1 cellular context compared by ENCODE assay signal in genomic region chr3:65559643-65560042, GRCh38.
TF ChIP-seq lines count a peak whose summit lies in the region.

No MANE protein-coding gene starts in this region.

TF ChIP-seq in GM23338, 12 proteins besides CTCF, POLR2A, EP300 and RAD21:
- TF ChIP-seq ZNF462 (CRISPR knock-in tag; IDR thresholded peaks at IDR 0.05): no peak
- no peak for TF ChIP-seq REST (IDR thresholded peaks at IDR 0.05; ENCODE audit: unreplicated experiment)
- no peak for TF ChIP-seq ETS1 (IDR thresholded peaks at IDR 0.05)
- TF ChIP-seq ZNF331 (CRISPR knock-in tag; IDR thresholded peaks at IDR 0.05; ENCODE audit: low read depth): no peak
- TF ChIP-seq ZNF114 (CRISPR knock-in tag; IDR thresholded peaks at IDR 0.05): no peak
- TF ChIP-seq JUNB (IDR thresholded peaks at IDR 0.05; ENCODE audit: unreplicated experiment): no peak
- no peak for TF ChIP-seq EZH2 (IDR thresholded peaks at IDR 0.05; ENCODE audit: low read depth, unreplicated experiment)
- no peak for TF ChIP-seq POLR2AphosphoS5 (IDR thresholded peaks at IDR 0.05; ENCODE audit: low read depth)
- TF ChIP-seq NANOG (IDR thresholded peaks at IDR 0.05; ENCODE audit: borderline replicate concordance): no peak
- no peak for TF ChIP-seq EZH2phosphoT487 (IDR thresholded peaks at IDR 0.05; ENCODE audit: unreplicated experiment)
- TF ChIP-seq CREB1 (CRISPR knock-in tag; IDR thresholded peaks at IDR 0.05; ENCODE audit: low read depth): no peak
- TF ChIP-seq STAT1 (IDR thresholded peaks at IDR 0.05; ENCODE audit: unreplicated experiment): no peak
